ENCODE assay signal across 26 cellular contexts in genomic region chrX:69117876-69118526, GRCh38.
"Had no signal": no experiment of that assay in that cellular context is flagged by ENCODE, and none has a peak within 500 bp of the region (broad histone marks: within the 10 kb centered on the region; RNA-seq: fewer than 3 reads in every experiment).

No MANE protein-coding gene starts in this region.

- H3K4me1 Mint-ChIP-seq: activated naive CD4-positive, alpha-beta T cell treated with anti-CD3 and anti-CD28 coated beads, Interleukin-2, amount 10 ng/mL, durations not matched to agents 7 days and 5 days had no signal

- H3K27ac ChIP-seq: ascending aorta, brain microvascular endothelial cell, foreskin keratinocyte, left lung, parathyroid adenoma, psoas muscle, spleen, suprapubic skin, tibial artery, VCaP had no signal

- ATAC-seq: esophagus mucosa, foreskin keratinocyte, left lung, psoas muscle had no signal

- H3K9ac ChIP-seq: parathyroid adenoma had no signal

- H3K27me3 ChIP-seq: ascending aorta, brain microvascular endothelial cell, foreskin keratinocyte, left lung, spleen, suprapubic skin, tibial artery had no signal

- H3K4me1 ChIP-seq: ascending aorta, left lung, parathyroid adenoma, psoas muscle, spleen, tibial artery had no signal

- DNase-seq: activated CD4-positive, alpha-beta T cell treated with anti-CD3 and anti-CD28 coated beads for 48 hours; activated CD4-positive, alpha-beta T cell treated with anti-CD3 and anti-CD28 coated beads, Interleukin-2, amount 50 U/mL, for 48 hours; activated CD8-positive, alpha-beta memory T cell treated with anti-CD3 and anti-CD28 coated beads, Interleukin-2, amount 50 U/mL, for 4 hours; activated gamma-delta T cell; activated naive CD4-positive, alpha-beta T cell treated with anti-CD3 and anti-CD28 coated beads, Interleukin-2, amount 10 ng/mL, durations not matched to agents 7 days and 5 days; activated naive CD8-positive, alpha-beta T cell treated with anti-CD3 and anti-CD28 coated beads, Interleukin-2, amount 10 ng/mL, durations not matched to agents 7 days and 5 days; activated T-cell treated with anti-CD3 and anti-CD28 coated beads, Interleukin-2, amount 50 U/mL, for 24 hours; brain microvascular endothelial cell; central memory CD4-positive, alpha-beta T cell; foreskin keratinocyte; kidney glomerular epithelial cell; left lung; nucleus accumbens; psoas muscle; spleen; stimulated activated naive CD4-positive, alpha-beta T cell; T-helper 9 cell; tibial artery had no signal

- H3K9me3 ChIP-seq: ascending aorta, left lung, psoas muscle, spleen, suprapubic skin, tibial artery had no signal

- H3K36me3 ChIP-seq: ascending aorta, brain microvascular endothelial cell, left lung, spleen, suprapubic skin, tibial artery had no signal

- H3K9me3 Mint-ChIP-seq: activated naive CD4-positive, alpha-beta T cell treated with anti-CD3 and anti-CD28 coated beads, Interleukin-2, amount 10 ng/mL, durations not matched to agents 7 days and 5 days; activated naive CD8-positive, alpha-beta T cell treated with anti-CD3 and anti-CD28 coated beads, Interleukin-2, amount 10 ng/mL, durations not matched to agents 7 days and 5 days; activated T-cell treated with anti-CD3 and anti-CD28 coated beads, Interleukin-2, amount 50 U/mL, for 24 hours; T-helper 1 cell treated with Interleukin-12 subunit alpha and Interleukin-12 subunit beta and Interleukin-4 antibody, amounts not matched to agents 30 μg/mL and 1 μg/mL, for 36 hours had no signal

- H3K27me3 Mint-ChIP-seq: activated naive CD4-positive, alpha-beta T cell treated with anti-CD3 and anti-CD28 coated beads, Interleukin-2, amount 10 ng/mL, durations not matched to agents 7 days and 5 days had no signal

- FAIRE-seq: endothelial cell of umbilical vein, TTC549 had no signal

- H3K4me3 ChIP-seq: ascending aorta, left lung, psoas muscle, spleen, suprapubic skin, tibial artery had no signal

- H3K27ac Mint-ChIP-seq: activated naive CD4-positive, alpha-beta T cell treated with anti-CD3 and anti-CD28 coated beads, Interleukin-2, amount 10 ng/mL, durations not matched to agents 7 days and 5 days; activated naive CD8-positive, alpha-beta T cell treated with anti-CD3 and anti-CD28 coated beads, Interleukin-2, amount 10 ng/mL, durations not matched to agents 7 days and 5 days; activated T-cell treated with anti-CD3 and anti-CD28 coated beads, Interleukin-2, amount 50 U/mL, for 24 hours; T-helper 1 cell treated with Interleukin-12 subunit alpha and Interleukin-12 subunit beta and Interleukin-4 antibody, amounts not matched to agents 30 μg/mL and 1 μg/mL, for 36 hours had no signal

- H3K36me3 Mint-ChIP-seq: activated naive CD4-positive, alpha-beta T cell treated with anti-CD3 and anti-CD28 coated beads, Interleukin-2, amount 10 ng/mL, durations not matched to agents 7 days and 5 days; activated naive CD8-positive, alpha-beta T cell treated with anti-CD3 and anti-CD28 coated beads, Interleukin-2, amount 10 ng/mL, durations not matched to agents 7 days and 5 days had no signal

- H3K79me2 ChIP-seq: parathyroid adenoma had no signal

- H3K4me3 Mint-ChIP-seq: activated naive CD4-positive, alpha-beta T cell treated with anti-CD3 and anti-CD28 coated beads, Interleukin-2, amount 10 ng/mL, durations not matched to agents 7 days and 5 days; activated naive CD8-positive, alpha-beta T cell treated with anti-CD3 and anti-CD28 coated beads, Interleukin-2, amount 10 ng/mL, durations not matched to agents 7 days and 5 days; activated T-cell treated with anti-CD3 and anti-CD28 coated beads, Interleukin-2, amount 50 U/mL, for 24 hours; T-helper 1 cell treated with Interleukin-12 subunit alpha and Interleukin-12 subunit beta and Interleukin-4 antibody, amounts not matched to agents 30 μg/mL and 1 μg/mL, for 36 hours had no signal

- H2AFZ ChIP-seq: parathyroid adenoma had no signal
